15 cellular contexts compared by ENCODE assay signal in the genomic region with DNA sequence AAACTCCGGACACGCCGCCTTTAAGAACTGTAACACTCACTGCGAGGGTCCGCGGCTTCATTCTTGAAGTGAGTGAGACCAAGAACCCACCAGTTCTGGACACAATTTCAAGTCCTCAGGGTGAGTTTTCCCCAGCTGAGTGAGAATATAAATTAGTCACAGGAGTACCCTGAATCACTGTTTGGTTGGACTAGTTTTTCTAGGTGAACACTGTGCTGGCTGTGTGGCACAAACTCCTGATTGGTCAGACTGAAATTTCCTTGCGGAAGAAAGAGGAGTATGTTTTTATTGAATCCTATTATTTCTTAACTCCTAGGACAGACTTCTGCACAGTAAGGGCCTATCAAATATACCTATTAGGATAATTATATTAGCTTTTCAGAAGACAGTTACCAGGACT.
"Had no signal": no experiment of that assay in that cellular context is flagged by ENCODE, and none has a peak within 500 bp of the region (broad histone marks: within the 10 kb centered on the region; RNA-seq: fewer than 3 reads in every experiment).

No MANE protein-coding gene starts in this region.

- H3K27me3 Mint-ChIP-seq: activated naive CD8-positive, alpha-beta T cell treated with anti-CD3 and anti-CD28 coated beads, Interleukin-2, amount 10 ng/mL, durations not matched to agents 7 days and 5 days had no signal

- H3K4me3 Mint-ChIP-seq: activated naive CD8-positive, alpha-beta T cell treated with anti-CD3 and anti-CD28 coated beads, Interleukin-2, amount 10 ng/mL, durations not matched to agents 7 days and 5 days; naive thymus-derived CD4-positive, alpha-beta T cell; T-cell had no signal

- H3K9me3 Mint-ChIP-seq: activated naive CD8-positive, alpha-beta T cell treated with anti-CD3 and anti-CD28 coated beads, Interleukin-2, amount 10 ng/mL, durations not matched to agents 7 days and 5 days; naive thymus-derived CD4-positive, alpha-beta T cell; T-cell had no signal

- DNase-seq: activated CD8-positive, alpha-beta memory T cell treated with anti-CD3 and anti-CD28 coated beads, Interleukin-2, amount 50 U/mL, for 48 hours; activated naive CD4-positive, alpha-beta T cell treated with Interleukin-2 at 50 U/mL for 16 hours; activated naive CD8-positive, alpha-beta T cell treated with anti-CD3 and anti-CD28 coated beads, Interleukin-2, amount 10 ng/mL, durations not matched to agents 7 days and 5 days; activated T-cell treated with anti-CD3 and anti-CD28 coated beads, Interleukin-2, amount 50 U/mL, for 48 hours; amniotic stem cell; cerebellar nuclear complex; foreskin fibroblast; naive thymus-derived CD4-positive, alpha-beta T cell; stimulated activated CD4-positive, alpha-beta T cell treated with anti-CD3 and anti-CD28 coated beads, Interleukin-4, amount 100 ng/mL, for 1 hour; stimulated activated naive CD4-positive, alpha-beta T cell treated with Interleukin-2 at 50 U/mL for 16 hours; T-cell; thyroid gland; upper lobe of right lung had no signal

- H3K27ac ChIP-seq: coronary artery, left lung, thyroid gland, upper lobe of right lung had no signal

- H3K36me3 Mint-ChIP-seq: activated naive CD8-positive, alpha-beta T cell treated with anti-CD3 and anti-CD28 coated beads, Interleukin-2, amount 10 ng/mL, durations not matched to agents 7 days and 5 days; naive thymus-derived CD4-positive, alpha-beta T cell; T-cell had no signal

- ATAC-seq: left lung; naive thymus-derived CD4-positive, alpha-beta T cell; T-cell; upper lobe of right lung had no signal

- H3K4me1 Mint-ChIP-seq: activated naive CD8-positive, alpha-beta T cell treated with anti-CD3 and anti-CD28 coated beads, Interleukin-2, amount 10 ng/mL, durations not matched to agents 7 days and 5 days; naive thymus-derived CD4-positive, alpha-beta T cell; T-cell had no signal

- H3K27me3 ChIP-seq: left lung, thyroid gland, upper lobe of right lung had no signal

- H3K4me1 ChIP-seq: left lung, thyroid gland, upper lobe of right lung had no signal
